8 cellular contexts compared by ENCODE assay signal in genomic region chr2:24076849-24077534, GRCh38. TPM values are rescaled to one million over a fixed set of nuclear protein-coding genes. Genes with fewer than 3 reads are reported as not detected.
DNase-seq lines count a peak whose midpoint lies in the region; ATAC-seq lines count a peak whose summit lies in the region.

No MANE protein-coding gene starts in this region.

- DNase-seq in SKM-1 treated with dmso at 0.1 percent for 144 hours (lab: John Stamatoyannopoulos, UW; ENCODE audit: unreplicated experiment) (peak; percentile 63), SKM-1 (lab: John Stamatoyannopoulos, UW; ENCODE audit: unreplicated experiment) (no peak), RPMI7951 (ENCODE audit: low read depth) (peak; percentile 15), DMS114 treated with DMSO at 0.1 percent for 48 hours (lab: John Stamatoyannopoulos, UW; ENCODE audit: unreplicated experiment) (no peak)
- no peak for DNase-seq in stimulated activated CD4-positive, alpha-beta T cell treated with anti-CD3 and anti-CD28 coated beads, Interleukin-4, amount 100 ng/mL, for 1 hour

- H3K4me1 ChIP-seq in endocrine pancreas (ENCODE audit: control insufficient read depth, insufficient read depth, low read length) (peaks cover 9% of the 10 kb centered on the region), mucosa of stomach (ENCODE audit: control insufficient read depth, insufficient read depth, low read length) (peaks cover 15% of the 10 kb centered on the region)

- ATAC-seq in HG02884 (IDR thresholded peaks at IDR 0.05; ENCODE audit: unreplicated experiment) = peak; percentile 6

- H3K27me3 ChIP-seq in endocrine pancreas (ENCODE audit: control insufficient read depth, insufficient read depth, low read length) (no peaks in the 10 kb centered on the region), mucosa of stomach (ENCODE audit: control insufficient read depth, insufficient read depth, low read length) (no peaks in the 10 kb centered on the region)

- H3K36me3 ChIP-seq in endocrine pancreas (ENCODE audit: control insufficient read depth, insufficient read depth, low read length) = no peaks in the 10 kb centered on the region
- H3K36me3 ChIP-seq in mucosa of stomach (ENCODE audit: control insufficient read depth, insufficient read depth, low read length) = no peaks in the 10 kb centered on the region

- H3K4me3 ChIP-seq in endocrine pancreas (ENCODE audit: control insufficient read depth, insufficient read depth, low read length) (peak overlapping the region; percentile 66), mucosa of stomach (ENCODE audit: low read length) (peak overlapping the region; percentile 53)

- H3K9ac ChIP-seq in endocrine pancreas (ENCODE audit: control insufficient read depth, insufficient read depth, low read length) = peak overlapping the region; percentile 90
- H3K9ac ChIP-seq in mucosa of stomach (ENCODE audit: low read length) = peak overlapping the region; percentile 91

- H3K9me3 ChIP-seq in endocrine pancreas (ENCODE audit: control insufficient read depth, low read length) = no peaks in the 10 kb centered on the region
- H3K9me3 ChIP-seq in mucosa of stomach (ENCODE audit: control insufficient read depth, low read length) = no peaks in the 10 kb centered on the region

RNA-seq across cellular contexts. Expression of gene SF3B6, which starts 0.9 kb away (rescaled TPM):
- 441 and 501 TPM in 2 replicates for total RNA-seq in RPMI7951 (2014; rRNA removed; shearing (Covaris generic))

RNA-seq across cellular contexts. Expression of gene TP53I3, which starts 7.6 kb away (rescaled TPM):
- total RNA-seq in RPMI7951 (2014; rRNA removed; shearing (Covaris generic)) = 42.7 and 57.8 TPM in 2 replicates

RNA-seq across cellular contexts. Expression of gene FKBP1B, which starts 27.5 kb away (rescaled TPM):
- total RNA-seq in RPMI7951 (2014; rRNA removed; shearing (Covaris generic)) = 10.9 and 15.6 TPM in 2 replicates

RNA-seq across cellular contexts. Expression of gene WDCP, which starts 29.8 kb away (rescaled TPM):
- 11.7 and 14.2 TPM in 2 replicates for total RNA-seq in RPMI7951 (2014; rRNA removed; shearing (Covaris generic))

RNA-seq across cellular contexts. Expression of gene PFN4, which starts 46.1 kb away (rescaled TPM):
- total RNA-seq in RPMI7951 (2014; rRNA removed; shearing (Covaris generic)) = 2.4 and 3.4 TPM in 2 replicates

Comparison
In these comparisons a context has a peak if more than half of its experiments do, and no peak if none do; other contexts are left out.
1. DNase-seq: peak in SKM-1 treated with dmso at 0.1 percent for 144 hours (single experiment) and RPMI7951 (single experiment); none in SKM-1 (single experiment), DMS114 treated with DMSO at 0.1 percent for 48 hours (single experiment) and stimulated activated CD4-positive, alpha-beta T cell treated with anti-CD3 and anti-CD28 coated beads, Interleukin-4, amount 100 ng/mL, for 1 hour (single experiment).